In the genomic region with DNA sequence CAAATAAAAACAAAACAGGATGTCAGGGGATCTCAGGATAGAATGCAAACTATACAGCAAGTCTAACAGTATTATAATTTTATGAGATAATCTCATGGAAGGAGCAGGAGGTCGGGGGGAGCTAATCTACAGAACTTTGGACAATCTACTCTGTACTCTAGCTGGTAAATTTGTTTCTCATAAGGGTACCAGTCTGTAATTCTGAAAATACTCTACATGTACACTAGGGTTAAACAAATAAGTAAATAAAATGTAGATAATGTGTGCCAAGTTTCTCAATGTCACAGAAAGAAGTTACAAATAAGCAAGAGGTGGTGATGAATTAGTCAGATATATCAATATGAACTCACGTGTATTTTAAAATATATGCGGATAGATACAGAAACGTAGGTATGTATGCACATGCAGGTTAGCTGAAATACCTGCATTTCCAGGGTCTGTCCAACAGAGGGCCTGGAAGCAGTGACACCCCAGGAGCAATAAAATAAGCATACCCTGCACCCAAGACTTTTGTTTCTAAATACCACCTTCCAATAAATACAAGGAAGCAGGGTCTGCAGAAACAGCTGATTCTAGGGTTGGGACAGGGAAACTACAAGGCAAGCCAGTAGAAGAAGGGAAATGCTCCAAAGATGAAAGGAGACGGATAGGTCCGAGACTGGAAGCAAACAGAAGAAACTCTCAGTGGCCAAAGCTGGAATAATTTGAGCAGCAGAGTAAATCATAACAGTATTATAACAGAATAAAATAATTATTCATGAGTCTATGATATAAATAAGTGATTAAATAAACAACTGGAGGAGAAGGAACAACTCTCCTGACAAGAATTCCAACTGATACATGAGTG, we compare ENCODE assay signal across 8 cellular contexts. TPM values are rescaled to one million over a fixed set of nuclear protein-coding genes. Genes with fewer than 3 reads are reported as not detected.
A peak's percentile ranks its signal among the peaks of the same experiment; 100 is the strongest.
DNase-seq lines count a peak whose midpoint lies in the region; ATAC-seq, FAIRE-seq and TF ChIP-seq lines count a peak whose summit lies in the region.

No MANE protein-coding gene starts in this region.

- H3K27ac ChIP-seq in CD8-positive, alpha-beta memory T cell (ENCODE audit: low read depth, low read length), result no peak overlapping the region
- H3K27ac ChIP-seq in H1 (ENCODE audit: low read depth, low read length) (no peak overlapping the region), neural progenitor cell (peak overlapping the region; percentile 46)

- POLR2A ChIA-PET in CD8-positive, alpha-beta memory T cell (lab: Charles Lee), result interaction anchor here (0.8 to 1.3 kb wide), 3 partner anchors 27 to 110 kb away, joined by 3 to 6 read pairs (median 4); no protein-coding TSS in a partner anchor
- POLR2A ChIA-PET in activated CD4-positive, alpha-beta T cell treated with anti-CD3 and anti-CD28 coated beads, Interleukin-2, amount 10 ng/mL, durations not matched to agents 7 days and 5 days (lab: Charles Lee), result interaction anchor here (0.6 kb wide), 1 partner anchor 40 kb away, joined by 3 read pairs; no protein-coding TSS in a partner anchor
- POLR2A ChIA-PET in H1 (lab: Charles Lee; ENCODE audit: partially characterized antibody), result no interaction called here

- no peak overlapping the region for H3K14ac ChIP-seq in H1 (ENCODE audit: insufficient read length)

- peaks cover 5% of the 10 kb centered on the region for H3K4me1 ChIP-seq in CD8-positive, alpha-beta memory T cell (ENCODE audit: insufficient read depth, low read length)
- H3K4me1 ChIP-seq in H1 (replicated peaks in 1 of 4; ENCODE audit: control insufficient read depth in 3 of 4, insufficient read depth in 4 of 4, low read length in 3 of 4) (peaks cover 0 to 11% (median 4%) of the 10 kb centered on the region in 4 experiments; a peak in 3 of 7 replicates), neural progenitor cell (peaks cover 16% of the 10 kb centered on the region)

- no peak overlapping the region for H4K8ac ChIP-seq in H1 (ENCODE audit: extremely low read depth, insufficient read depth, low read length)

- peaks cover 13 to 48% (median 28%) of the 10 kb centered on the region in 3 donors for H3K4me1 Mint-ChIP-seq in CD8-positive, alpha-beta memory T cell
- H3K4me1 Mint-ChIP-seq in activated CD4-positive, alpha-beta T cell treated with anti-CD3 and anti-CD28 coated beads, Interleukin-2, amount 10 ng/mL, durations not matched to agents 7 days and 5 days, result peaks cover 50% of the 10 kb centered on the region
- H3K4me1 Mint-ChIP-seq in neural progenitor cell, result peaks cover 11% of the 10 kb centered on the region

- FAIRE-seq in HTR-8/SVneo (lab: Jason Lieb, UNC) (no peak), H1 (lab: Jason Lieb, UNC) (peak; percentile 48)

- no peak overlapping the region for H3K23ac ChIP-seq in H1 (ENCODE audit: insufficient read length)

- H3K27ac Mint-ChIP-seq in CD8-positive, alpha-beta memory T cell, result peak overlapping the region in 3 of 8 donors; percentile 20 to 70 (median 30)
- H3K27ac Mint-ChIP-seq in activated CD4-positive, alpha-beta T cell treated with anti-CD3 and anti-CD28 coated beads, Interleukin-2, amount 10 ng/mL, durations not matched to agents 7 days and 5 days, result no peak overlapping the region
- no peak overlapping the region for H3K27ac Mint-ChIP-seq in neural progenitor cell

- no peak overlapping the region for H3K4ac ChIP-seq in H1 (replicated peaks; ENCODE audit: insufficient read length, low read depth, low read length)

- H3K36me3 ChIP-seq in CD8-positive, alpha-beta memory T cell (ENCODE audit: insufficient read depth, low read length), result no peaks in the 10 kb centered on the region
- no peaks in the 10 kb centered on the region for H3K36me3 ChIP-seq in H1 (ENCODE audit: control insufficient read depth in 2 of 4, insufficient read depth in 4 of 4, low read length in 3 of 4)
- no peaks in the 10 kb centered on the region for H3K36me3 ChIP-seq in neural progenitor cell
- H3K36me3 ChIP-seq in MG63, result no peaks in the 10 kb centered on the region

- H3K9ac ChIP-seq in H1 (replicated peaks in 1 of 4; ENCODE audit: extremely low read depth in 1 of 4, low read depth in 3 of 4, low read length in 3 of 4), result no peak overlapping the region
- no peak overlapping the region for H3K9ac ChIP-seq in neural progenitor cell

- H4K91ac ChIP-seq in H1 (replicated peaks; ENCODE audit: insufficient read length, low read length), result no peak overlapping the region

- WGBS in H1 (ENCODE audit: extremely low coverage in 1 of 2, insufficient coverage in 1 of 2, insufficient read length in 1 of 2, insufficient replicate concordance in 2 of 2, low coverage in 1 of 2, low lambda C conversion rate in 2 of 2, missing lambda C conversion rate in 1 of 2), 2 experiments, result 79% methylated on average over 6 of the region's 6 CpGs; no CpG with 5 or more reads in 1 of the 2 experiments

- H3K79me1 ChIP-seq in H1 (ENCODE audit: low read depth, low read length), result peaks cover 8% of the 10 kb centered on the region

- no peaks in the 10 kb centered on the region for H3K27me3 ChIP-seq in CD8-positive, alpha-beta memory T cell (ENCODE audit: insufficient read depth, low read length, poor library complexity, severe bottlenecking)
- H3K27me3 ChIP-seq in H1 (replicated peaks in 1 of 4; ENCODE audit: control insufficient read depth in 3 of 4, extremely low read depth in 1 of 4, insufficient read depth in 3 of 4, low read length in 3 of 4) (no peaks in the 10 kb centered on the region), neural progenitor cell (no peaks in the 10 kb centered on the region), MG63 (no peaks in the 10 kb centered on the region)

- no peaks in the 10 kb centered on the region for H3K23me2 ChIP-seq in H1 (ENCODE audit: low read depth, low read length)

- TF ChIP-seq RAD21 in H1 (IDR thresholded peaks at IDR 0.05 in 1 of 2, conservative IDR thresholded peaks at IDR 0.05 in 1 of 2; ENCODE audit: low read depth in 2 of 2, low read length in 2 of 2), result peak; percentile 43 to 55; a peak in 3 of 4 replicates

- CTCF ChIA-PET in CD8-positive, alpha-beta memory T cell (lab: Charles Lee), result interaction anchor here (0.5 to 2.1 kb wide), 16 partner anchors 10 to 281 kb away, joined by 3 to 17 read pairs (median 4); partner anchors contain the start of gene EZH2
- CTCF ChIA-PET in activated CD4-positive, alpha-beta T cell treated with anti-CD3 and anti-CD28 coated beads, Interleukin-2, amount 10 ng/mL, durations not matched to agents 7 days and 5 days (lab: Charles Lee), result interaction anchor here (0.5 to 1.7 kb wide), 11 partner anchors 9 to 295 kb away, joined by 3 to 7 read pairs (median 3); no protein-coding TSS in a partner anchor
- CTCF ChIA-PET in H1 (lab: Charles Lee; ENCODE audit: partially characterized antibody), result interaction anchor here (0.6 to 5.4 kb wide), 49 partner anchors 8 to 985 kb away, joined by 3 to 44 read pairs (median 4); partner anchors contain the start of genes EZH2 and ZNF398

- H2BK5ac ChIP-seq in H1 (ENCODE audit: low read depth, low read length), result no peak overlapping the region

- H3K4me3 Mint-ChIP-seq in CD8-positive, alpha-beta memory T cell, result peak overlapping the region in 4 of 7 donors; percentile 60 to 68 (median 63)
- H3K4me3 Mint-ChIP-seq in activated CD4-positive, alpha-beta T cell treated with anti-CD3 and anti-CD28 coated beads, Interleukin-2, amount 10 ng/mL, durations not matched to agents 7 days and 5 days, result no peak overlapping the region
- no peak overlapping the region for H3K4me3 Mint-ChIP-seq in neural progenitor cell

- H3K4me2 ChIP-seq in H1 (ENCODE audit: insufficient read depth in 1 of 2, low read depth in 2 of 2, low read length in 2 of 2) (no peak overlapping the region), neural progenitor cell (no peak overlapping the region)

- H2AK5ac ChIP-seq in H1 (ENCODE audit: low read depth, low read length), result no peak overlapping the region

- H3K4me3 ChIP-seq in CD8-positive, alpha-beta memory T cell (ENCODE audit: low read length), result no peak overlapping the region
- H3K4me3 ChIP-seq in H1 (ENCODE audit: extremely low read depth in 1 of 4, insufficient read depth in 2 of 4, low read depth in 3 of 4, low read length in 4 of 4) (no peak overlapping the region), neural progenitor cell (no peak overlapping the region), MG63 (no peak overlapping the region)

- no peak overlapping the region for H2BK20ac ChIP-seq in H1 (ENCODE audit: low read length)

- TF ChIP-seq EP300 in H1 (IDR thresholded peaks at IDR 0.05; ENCODE audit: borderline replicate concordance in 1 of 2, low read depth in 2 of 2, low read length in 2 of 2), result no peak

- ATAC-seq in GM19351 (IDR thresholded peaks at IDR 0.05; ENCODE audit: unreplicated experiment), result peak; percentile 78
- ATAC-seq in GM18861 (IDR thresholded peaks at IDR 0.05; ENCODE audit: unreplicated experiment), result no peak

- H2AFZ ChIP-seq in H1 (ENCODE audit: low read length), result no peak overlapping the region
- no peak overlapping the region for H2AFZ ChIP-seq in neural progenitor cell (replicated peaks)

- no peak overlapping the region for H2BK12ac ChIP-seq in H1 (ENCODE audit: low read depth, low read length)

- H3K56ac ChIP-seq in H1 (replicated peaks; ENCODE audit: insufficient read length, low read depth, low read length), result no peak overlapping the region

- no peak for TF ChIP-seq POLR2A in H1 (IDR thresholded peaks at IDR 0.05; ENCODE audit: control extremely low read depth in 1 of 2, low read depth in 2 of 2, low read length in 2 of 2)

- no peaks in the 10 kb centered on the region for H3K9me3 Mint-ChIP-seq in CD8-positive, alpha-beta memory T cell
- H3K9me3 Mint-ChIP-seq in activated CD4-positive, alpha-beta T cell treated with anti-CD3 and anti-CD28 coated beads, Interleukin-2, amount 10 ng/mL, durations not matched to agents 7 days and 5 days, result no peaks in the 10 kb centered on the region
- H3K9me3 Mint-ChIP-seq in neural progenitor cell, result no peaks in the 10 kb centered on the region

- TF ChIP-seq CTCF in H1 (IDR thresholded peaks at IDR 0.05; ENCODE audit: control extremely low read depth in 1 of 3, insufficient read depth in 1 of 3, low read depth in 1 of 3, low read length in 3 of 3), result peak; percentile 43 to 56 (median 50)
- peak; percentile 66 for TF ChIP-seq CTCF in neural progenitor cell (IDR thresholded peaks at IDR 0.05)

- no peak overlapping the region for H3K18ac ChIP-seq in H1 (ENCODE audit: extremely low read depth, low read length)

- H4K5ac ChIP-seq in H1 (ENCODE audit: insufficient read length, low read depth, low read length), result no peak overlapping the region

- no peaks in the 10 kb centered on the region for H3K36me3 Mint-ChIP-seq in CD8-positive, alpha-beta memory T cell
- H3K36me3 Mint-ChIP-seq in activated CD4-positive, alpha-beta T cell treated with anti-CD3 and anti-CD28 coated beads, Interleukin-2, amount 10 ng/mL, durations not matched to agents 7 days and 5 days (ENCODE audit: low read depth), result peaks cover 6% of the 10 kb centered on the region
- H3K36me3 Mint-ChIP-seq in neural progenitor cell, result peaks cover 24% of the 10 kb centered on the region

- peaks cover 14% of the 10 kb centered on the region for H3F3A ChIP-seq in neural progenitor cell (ENCODE audit: low read depth)

- peaks cover 13 to 89% of the 10 kb centered on the region in 2 experiments for H3K79me2 ChIP-seq in H1 (ENCODE audit: control insufficient read depth in 1 of 2, insufficient read depth in 2 of 2, low read length in 2 of 2)
- H3K79me2 ChIP-seq in neural progenitor cell (ENCODE audit: low read depth), result peaks cover 100% of the 10 kb centered on the region

- H3K9me3 ChIP-seq in CD8-positive, alpha-beta memory T cell (ENCODE audit: low read length), result no peaks in the 10 kb centered on the region
- no peaks in the 10 kb centered on the region for H3K9me3 ChIP-seq in H1 (ENCODE audit: insufficient read depth in 2 of 2, low read depth in 1 of 2, low read length in 1 of 2)
- H3K9me3 ChIP-seq in neural progenitor cell (ENCODE audit: low read depth), result no peaks in the 10 kb centered on the region
- H3K9me3 ChIP-seq in MG63, result no peaks in the 10 kb centered on the region

- no peak overlapping the region for H2BK120ac ChIP-seq in H1 (replicated peaks; ENCODE audit: low read depth, low read length)

- DNase-seq in CD8-positive, alpha-beta memory T cell, result peak; percentile 22 to 73 (median 59)
- DNase-seq in HTR-8/SVneo (ENCODE audit: insufficient read length, low spot score), result peak; percentile 9
- peak; percentile 68 for DNase-seq in activated CD4-positive, alpha-beta T cell treated with anti-CD3 and anti-CD28 coated beads, Interleukin-2, amount 10 ng/mL, durations not matched to agents 7 days and 5 days
- DNase-seq in H1 (ENCODE audit: low read depth in 1 of 2, low spot score in 2 of 2), result no peak
- DNase-seq in neural progenitor cell (ENCODE audit: low spot score), result peak; percentile 44
- DNase-seq in MG63, result no peak

- H3K27me3 Mint-ChIP-seq in CD8-positive, alpha-beta memory T cell, result no peaks in the 10 kb centered on the region
- no peaks in the 10 kb centered on the region for H3K27me3 Mint-ChIP-seq in activated CD4-positive, alpha-beta T cell treated with anti-CD3 and anti-CD28 coated beads, Interleukin-2, amount 10 ng/mL, durations not matched to agents 7 days and 5 days
- no peaks in the 10 kb centered on the region for H3K27me3 Mint-ChIP-seq in neural progenitor cell (ENCODE audit: insufficient read depth, low read depth)

- peaks cover 5 to 15% of the 10 kb centered on the region in 2 experiments for H4K20me1 ChIP-seq in H1 (replicated peaks in 1 of 2; ENCODE audit: control insufficient read depth in 1 of 2, insufficient read depth in 2 of 2, low read length in 2 of 2)
- peaks cover 99% of the 10 kb centered on the region for H4K20me1 ChIP-seq in neural progenitor cell (ENCODE audit: low read depth)

- H2BK15ac ChIP-seq in H1 (ENCODE audit: low read length), result no peak overlapping the region

RNA-seq across cellular contexts. Expression of gene EZH2, which starts 27.8 kb away (rescaled TPM):
- 100 to 1,000 TPM; 123 to 125 TPM for total RNA-seq in CD8-positive, alpha-beta memory T cell
- 4.8 TPM for polyA plus RNA-seq in CD8-positive, alpha-beta memory T cell
- 100 to 1,000 TPM; 120 to 128 TPM for total RNA-seq in activated CD4-positive, alpha-beta T cell treated with anti-CD3 and anti-CD28 coated beads, Interleukin-2, amount 10 ng/mL, durations not matched to agents 7 days and 5 days
- 46.6 and 49.0 TPM in 2 replicates for total RNA-seq in H1 (2021; fragmentation: NEBNext Ultra II Directional; extraction: Animal tissue kit (Norgen Biotek cat#: 25700))
- polyA plus RNA-seq in H1 (2011; rRNA removed), result 15.5 and 28.9 TPM in 2 replicates
- 33.2 TPM for polyA plus RNA-seq in H1 (2011; cell fraction: cytosol; rRNA removed)
- polyA plus RNA-seq in H1 (2011; cell fraction: nucleus; rRNA removed), result 39.7 TPM
- polyA plus RNA-seq in H1 (2012, experiment 1 of 2), result 37.0 to 56.8 TPM (median 42.7 TPM) in 4 replicates
- 6.6 TPM for polyA plus RNA-seq in H1 (2012, experiment 2 of 2)
- 41.2 TPM for polyA plus RNA-seq in H1 (2013, experiment 1 of 2)
- 36.4 TPM for polyA plus RNA-seq in H1 (2013, experiment 2 of 2)
- 18.2 and 30.1 TPM in 2 replicates for polyA minus RNA-seq in H1 (2011; rRNA and poly(A)+ RNA removed)
- 22.4 TPM for polyA minus RNA-seq in H1 (2011; cell fraction: cytosol; rRNA and poly(A)+ RNA removed)
- 34.6 TPM for polyA minus RNA-seq in H1 (2011; cell fraction: nucleus; rRNA and poly(A)+ RNA removed)
- total RNA-seq in neural progenitor cell (ENCODE audit: low replicate concordance), result 86.7 and 112 TPM in 2 replicates
- total RNA-seq in MG63 (2014; rRNA removed; shearing (Covaris generic); ENCODE audit: low replicate concordance), result 13.8 and 19.4 TPM in 2 replicates

Comparison
In these comparisons a context has a peak if more than half of its experiments do, and no peak if none do; other contexts are left out.
1. DNase-seq: peak in CD8-positive, alpha-beta memory T cell (5 of 5), HTR-8/SVneo (single experiment), activated CD4-positive, alpha-beta T cell treated with anti-CD3 and anti-CD28 coated beads, Interleukin-2, amount 10 ng/mL, durations not matched to agents 7 days and 5 days (single experiment) and neural progenitor cell (single experiment); none in H1 (0 of 2) and MG63 (single experiment).
2. H3K4me3 Mint-ChIP-seq: peak in CD8-positive, alpha-beta memory T cell (4 of 7); none in activated CD4-positive, alpha-beta T cell treated with anti-CD3 and anti-CD28 coated beads, Interleukin-2, amount 10 ng/mL, durations not matched to agents 7 days and 5 days (single experiment) and neural progenitor cell (single experiment).